Comparison of ENCODE assay signal across 20 cellular contexts in the genomic region with DNA sequence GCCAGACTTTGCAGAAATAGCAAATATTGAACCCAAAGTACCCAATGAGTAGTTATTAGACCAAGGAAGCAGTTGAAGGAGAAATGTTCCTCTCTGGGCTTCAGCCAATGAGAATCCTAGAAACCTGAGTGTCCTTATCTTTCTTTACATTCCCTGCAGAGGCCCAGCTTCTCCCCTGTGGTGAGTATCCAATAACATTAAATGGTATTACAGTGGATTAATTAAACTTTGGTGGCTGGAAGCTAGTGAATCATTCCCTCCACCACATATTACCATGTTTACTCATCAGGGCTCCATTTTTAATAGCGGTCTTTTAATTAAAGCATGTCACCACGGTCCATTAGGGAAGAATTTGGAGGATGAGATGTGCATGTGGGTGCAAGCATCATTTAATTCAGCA.
DNase-seq lines count a peak whose midpoint lies in the region; ATAC-seq and TF ChIP-seq lines count a peak whose summit lies in the region.
"Had no signal": no experiment of that assay in that cellular context is flagged by ENCODE, and none has a peak within 500 bp of the region (broad histone marks: within the 10 kb centered on the region; RNA-seq: fewer than 3 reads in every experiment).

No MANE protein-coding gene starts in this region.

- H3K9me3 ChIP-seq in IMR-90 (ENCODE audit: control insufficient read depth, insufficient read depth, low read length), result no peaks in the 10 kb centered on the region
- H3K9me3 ChIP-seq: BLaER1, MG63 had no signal

- DNase-seq in NCI-H510A treated with DMSO at 0.1 percent for 48 hours (lab: John Stamatoyannopoulos, UW) (peak; percentile 40), NCI-H510A (lab: John Stamatoyannopoulos, UW) (no peak), IMR-90 (peak; percentile 42), astrocyte of the cerebellum (ENCODE audit: low read depth) (peak; percentile 39), NCI-H2081 (lab: John Stamatoyannopoulos, UW) (no peak)
- DNase-seq: CD4-positive, alpha-beta memory T cell; DMS153; Karpas-422; MG63; NCI-H1092; NCI-H1694; NCI-H2107; NCI-H226; NCI-H526; Right ventricle myocardium superior; SW 1271 had no signal

- peaks cover 7% of the 10 kb centered on the region; the same call in 1 of the 2 replicates for H3K4me1 ChIP-seq in IMR-90 (ENCODE audit: control insufficient read depth, insufficient read depth, low read length)

- peak overlapping the region; percentile 61; the same call in 1 of the 2 replicates for H3K18ac ChIP-seq in IMR-90 (ENCODE audit: low read depth, low read length)

- TF ChIP-seq CTCF in IMR-90 (conservative IDR thresholded peaks at IDR 0.05; ENCODE audit: low read depth, low read length), result no peak
- no peak for TF ChIP-seq CTCF in astrocyte of the cerebellum (IDR thresholded peaks at IDR 0.05; ENCODE audit: low read depth, low read length, missing control alignments)

- in situ Hi-C loops in IMR-90 (cut with MboI; ENCODE audit: low sequenced_read_pairs), result no loop called here
- in situ Hi-C loops in astrocyte of the cerebellum (cut with HindIII; ENCODE audit: low sequenced_read_pairs), result no loop called here

- peak overlapping the region; percentile 65; the same call in 1 of the 2 replicates for H2BK20ac ChIP-seq in IMR-90 (ENCODE audit: low read depth, low read length)

- no peak overlapping the region for H4K5ac ChIP-seq in IMR-90 (ENCODE audit: low read depth, low read length)

- H3K4me3 ChIP-seq in IMR-90 (ENCODE audit: insufficient read depth, low read depth, low read length), result no peak overlapping the region
- H3K4me3 ChIP-seq in astrocyte of the cerebellum (ENCODE audit: low read depth, low read length), result no peak overlapping the region
- H3K4me3 ChIP-seq: BLaER1, MG63 had no signal

- H3K36me3 ChIP-seq in IMR-90 (ENCODE audit: control insufficient read depth, insufficient read depth, low read length), result no peaks in the 10 kb centered on the region
- H3K36me3 ChIP-seq: BLaER1, MG63 had no signal

- no peak overlapping the region for H3K4me2 ChIP-seq in IMR-90 (ENCODE audit: low read depth, low read length)
- H3K4me2 ChIP-seq: BLaER1 had no signal

- 0 out of 3 replicates have a peak overlapping the region, but pooled peaks have one; percentile 6 for H2BK15ac ChIP-seq in IMR-90 (ENCODE audit: low read depth, low read length)

- H2AK5ac ChIP-seq in IMR-90 (ENCODE audit: low read depth, low read length), result no peak overlapping the region

- H3K9me1 ChIP-seq in IMR-90 (ENCODE audit: insufficient read depth, low read length), result peaks cover 14% of the 10 kb centered on the region

- H2AFZ ChIP-seq in IMR-90 (replicated peaks; ENCODE audit: low read length, poor library complexity), result no peak overlapping the region

- no peaks in the 10 kb centered on the region for H3K79me1 ChIP-seq in IMR-90 (ENCODE audit: low read depth in 1 of 2, low read length in 2 of 2)

- intact Hi-C loops in IMR-90 (cut with micrococcal nuclease), result no loop called here

- BruUV-seq in IMR-90 (replicated peaks; lab: Mats Ljungman, UMichigan), result no TSS peak

- CTCF ChIA-PET in IMR-90 (lab: Yijun Ruan, JAX), result no interaction called here

- no peak overlapping the region for H3K9ac ChIP-seq in IMR-90 (ENCODE audit: low read depth, low read length)
- H3K9ac ChIP-seq: BLaER1 had no signal

- no peak overlapping the region for H4K8ac ChIP-seq in IMR-90 (ENCODE audit: low read depth in 2 of 2, low read length in 2 of 2)

- H3K23ac ChIP-seq in IMR-90 (ENCODE audit: low read depth, low read length), result no peak overlapping the region

- no peak overlapping the region for H2BK120ac ChIP-seq in IMR-90 (ENCODE audit: low read depth, low read length)

- no peak overlapping the region for H3K56ac ChIP-seq in IMR-90 (ENCODE audit: extremely low read depth, insufficient read depth, low read length)

- TF ChIP-seq POLR2A in IMR-90 (IDR thresholded peaks at IDR 0.05; ENCODE audit: low read depth, low read length), result no peak

- ATAC-seq in IMR-90 (ENCODE audit: low read depth), result no peak
- no peak for ATAC-seq in GM21367 (IDR thresholded peaks at IDR 0.05; ENCODE audit: unreplicated experiment)
- no peak for ATAC-seq in HG03442 (IDR thresholded peaks at IDR 0.05; ENCODE audit: unreplicated experiment)

- H2AK9ac ChIP-seq in IMR-90 (replicated peaks; ENCODE audit: low read depth, low read length, poor library complexity), result no peak overlapping the region

- no peak overlapping the region for H4K91ac ChIP-seq in IMR-90 (ENCODE audit: insufficient read depth, low read depth, low read length)

- WGBS in IMR-90 (ENCODE audit: extremely low coverage in 2 of 2, insufficient read length in 1 of 2), 2 experiments, result no CpG with 5 or more reads among the region's 2 CpGs

- dilution Hi-C loops in IMR-90 (cut with HindIII; ENCODE audit: low sequenced_read_pairs, unreplicated experiment), result no loop called here

- H3K27me3 ChIP-seq in IMR-90 (ENCODE audit: control insufficient read depth, insufficient read depth, low read length), result peaks cover 8% of the 10 kb centered on the region
- H3K27me3 ChIP-seq: BLaER1, MG63 had no signal

- H2BK5ac ChIP-seq in IMR-90 (ENCODE audit: low read depth, low read length, poor library complexity, severe bottlenecking), result no peak overlapping the region

- H4K20me1 ChIP-seq in IMR-90 (ENCODE audit: insufficient read depth, low read length), result no peaks in the 10 kb centered on the region
- H4K20me1 ChIP-seq: BLaER1 had no signal

- no peak for TF ChIP-seq RAD21 in IMR-90 (IDR thresholded peaks at IDR 0.05; ENCODE audit: low read length)

- POLR2A ChIA-PET in IMR-90 (lab: Charles Lee; ENCODE audit: unreplicated experiment), result no interaction called here

- H3K27ac ChIP-seq in IMR-90 (ENCODE audit: insufficient read depth, low read length), result no peak overlapping the region
- H3K27ac ChIP-seq: BLaER1, HL-60 had no signal

- no peak overlapping the region for H3K14ac ChIP-seq in IMR-90 (replicated peaks; ENCODE audit: low read depth, low read length)

- no peak overlapping the region for H3K4ac ChIP-seq in IMR-90 (ENCODE audit: low read depth, low read length)

TF ChIP-seq in IMR-90, 13 proteins besides CTCF, POLR2A, EP300 and RAD21:
- TF ChIP-seq, protein P1, sequence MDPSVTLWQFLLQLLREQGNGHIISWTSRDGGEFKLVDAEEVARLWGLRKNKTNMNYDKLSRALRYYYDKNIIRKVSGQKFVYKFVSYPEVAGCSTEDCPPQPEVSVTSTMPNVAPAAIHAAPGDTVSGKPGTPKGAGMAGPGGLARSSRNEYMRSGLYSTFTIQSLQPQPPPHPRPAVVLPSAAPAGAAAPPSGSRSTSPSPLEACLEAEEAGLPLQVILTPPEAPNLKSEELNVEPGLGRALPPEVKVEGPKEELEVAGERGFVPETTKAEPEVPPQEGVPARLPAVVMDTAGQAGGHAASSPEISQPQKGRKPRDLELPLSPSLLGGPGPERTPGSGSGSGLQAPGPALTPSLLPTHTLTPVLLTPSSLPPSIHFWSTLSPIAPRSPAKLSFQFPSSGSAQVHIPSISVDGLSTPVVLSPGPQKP (IDR thresholded peaks at IDR 0.05; ENCODE audit: borderline replicate concordance, low read depth, low read length), result no peak
- TF ChIP-seq CHD1 (IDR thresholded peaks at IDR 0.05; ENCODE audit: low read depth, low read length), result no peak
- TF ChIP-seq MXI1 (IDR thresholded peaks at IDR 0.05; ENCODE audit: borderline replicate concordance, low read depth, low read length), result no peak
- TF ChIP-seq BHLHE40 (IDR thresholded peaks at IDR 0.05; ENCODE audit: low read depth, low read length), result no peak
- TF ChIP-seq SMC3 (IDR thresholded peaks at IDR 0.05; ENCODE audit: low read depth, low read length), result no peak
- TF ChIP-seq RCOR1 (IDR thresholded peaks at IDR 0.05; ENCODE audit: insufficient replicate concordance, low read length), result no peak
- TF ChIP-seq, protein P2, sequence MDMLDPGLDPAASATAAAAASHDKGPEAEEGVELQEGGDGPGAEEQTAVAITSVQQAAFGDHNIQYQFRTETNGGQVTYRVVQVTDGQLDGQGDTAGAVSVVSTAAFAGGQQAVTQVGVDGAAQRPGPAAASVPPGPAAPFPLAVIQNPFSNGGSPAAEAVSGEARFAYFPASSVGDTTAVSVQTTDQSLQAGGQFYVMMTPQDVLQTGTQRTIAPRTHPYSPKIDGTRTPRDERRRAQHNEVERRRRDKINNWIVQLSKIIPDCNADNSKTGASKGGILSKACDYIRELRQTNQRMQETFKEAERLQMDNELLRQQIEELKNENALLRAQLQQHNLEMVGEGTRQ (IDR thresholded peaks at IDR 0.05; ENCODE audit: low read depth, low read length), result no peak
- TF ChIP-seq NFE2L2 (IDR thresholded peaks at IDR 0.05; ENCODE audit: low read depth, low read length), result no peak
- no peak for TF ChIP-seq RFX5 (IDR thresholded peaks at IDR 0.05; ENCODE audit: low read depth, low read length)

Comparison
In these comparisons a context has a peak if more than half of its experiments do, and no peak if none do; other contexts are left out.
1. DNase-seq: peak in NCI-H510A treated with DMSO at 0.1 percent for 48 hours (single experiment), IMR-90 (single experiment) and astrocyte of the cerebellum (single experiment); none in NCI-H510A (single experiment) and NCI-H2081 (0 of 2).